Comparison of ENCODE assay signal across 8 cellular contexts in genomic region chr3:30644615-30645014, GRCh38. TPM values are rescaled to one million over a fixed set of nuclear protein-coding genes. Genes with fewer than 3 reads are reported as not detected.
DNase-seq lines count a peak whose midpoint lies in the region; ATAC-seq and TF ChIP-seq lines count a peak whose summit lies in the region.

No MANE protein-coding gene starts in this region.

- intact Hi-C loops in CD4-positive, alpha-beta T cell (cut with DNase I, micrococcal nuclease) = loop anchor here (1.0 to 5.0 kb wide), 4 partner anchors 11 to 38 kb away; partner anchors contain the start of gene TGFBR2 (in 2 of the 2)
- intact Hi-C loops in left cardiac atrium (cut with DNase I) (no loop called here), posterior cingulate gyrus (cut with DNase I) (no loop called here)

- H3K9me3 Mint-ChIP-seq in CD4-positive, alpha-beta T cell = no peaks in the 10 kb centered on the region
- H3K9me3 Mint-ChIP-seq in activated T-cell treated with anti-CD3 and anti-CD28 coated beads, Interleukin-2, amount 50 U/mL, for 72 hours = no peaks in the 10 kb centered on the region

- peak overlapping the region; percentile 79 for H3K4me3 Mint-ChIP-seq in CD4-positive, alpha-beta T cell
- H3K4me3 Mint-ChIP-seq in activated T-cell treated with anti-CD3 and anti-CD28 coated beads, Interleukin-2, amount 50 U/mL, for 72 hours = peak overlapping the region; percentile 62

- POLR2A ChIA-PET in CD4-positive, alpha-beta T cell (lab: Charles Lee) = interaction anchor here (0.6 to 18.3 kb wide), 12 partner anchors 11 to 58 kb away, joined by 3 to 297 read pairs (median 6); partner anchors contain the start of gene TGFBR2

- CTCF ChIA-PET in CD4-positive, alpha-beta T cell (lab: Charles Lee) = interaction anchor here (1.3 to 1.5 kb wide), 4 partner anchors 10 to 49 kb away, joined by 3 to 9 read pairs (median 4); no protein-coding TSS in a partner anchor

- peak in 6 of 10 experiments; percentile 26 to 59 (median 40) for DNase-seq in CD4-positive, alpha-beta T cell
- peak; percentile 21 for DNase-seq in GM20000 (ENCODE audit: low spot score)
- DNase-seq in activated T-cell treated with anti-CD3 and anti-CD28 coated beads, Interleukin-2, amount 50 U/mL, for 72 hours = peak; percentile 60 to 70
- DNase-seq in left cardiac atrium = peak; percentile 67
- DNase-seq in stimulated activated naive CD4-positive, alpha-beta T cell (lab: John Stamatoyannopoulos, UW) = peak in 5 of 6 experiments; percentile 57 to 67 (median 62)
- DNase-seq in NCI-H187 treated with DMSO at 0.1 percent for 48 hours (lab: John Stamatoyannopoulos, UW) = no peak
- DNase-seq in posterior cingulate gyrus = no peak

- no peak for TF ChIP-seq CTCF in CD4-positive, alpha-beta T cell (IDR thresholded peaks at IDR 0.05)
- no peak for TF ChIP-seq CTCF in GM20000 (IDR thresholded peaks at IDR 0.05; ENCODE audit: extremely low read depth, missing control alignments)

- H3K27ac Mint-ChIP-seq in CD4-positive, alpha-beta T cell = peak overlapping the region; percentile 96
- peak overlapping the region; percentile 95 for H3K27ac Mint-ChIP-seq in activated T-cell treated with anti-CD3 and anti-CD28 coated beads, Interleukin-2, amount 50 U/mL, for 72 hours

- H3K27me3 Mint-ChIP-seq in CD4-positive, alpha-beta T cell = no peaks in the 10 kb centered on the region
- H3K27me3 Mint-ChIP-seq in activated T-cell treated with anti-CD3 and anti-CD28 coated beads, Interleukin-2, amount 50 U/mL, for 72 hours (ENCODE audit: low read depth) = no peaks in the 10 kb centered on the region

- peak; percentile 62 for ATAC-seq in CD4-positive, alpha-beta T cell (ENCODE audit: poor library complexity)
- ATAC-seq in HG03575 (IDR thresholded peaks at IDR 0.05; ENCODE audit: extremely low read depth, insufficient number of reproducible peaks, low FRiP score, unreplicated experiment) = peak; percentile 33
- ATAC-seq in activated T-cell treated with anti-CD3 and anti-CD28 coated beads, Interleukin-2, amount 50 U/mL, for 72 hours (replicated peaks in 1 of 2) = peak; percentile 61 to 72
- peak; percentile 9 to 24 for ATAC-seq in left cardiac atrium

- H3K4me1 Mint-ChIP-seq in CD4-positive, alpha-beta T cell (ENCODE audit: low read depth) = peaks cover 99% of the 10 kb centered on the region
- peaks cover 96% of the 10 kb centered on the region for H3K4me1 Mint-ChIP-seq in activated T-cell treated with anti-CD3 and anti-CD28 coated beads, Interleukin-2, amount 50 U/mL, for 72 hours (ENCODE audit: low read depth)

- peak overlapping the region; percentile 72 for H3K27ac ChIP-seq in CD4-positive, alpha-beta T cell (ENCODE audit: low read depth, low read length)

- H3K27me3 ChIP-seq in CD4-positive, alpha-beta T cell (ENCODE audit: control insufficient read depth, insufficient read depth, low read length) = no peaks in the 10 kb centered on the region

- peaks cover 76% of the 10 kb centered on the region for H3K36me3 Mint-ChIP-seq in CD4-positive, alpha-beta T cell (ENCODE audit: low read depth)
- peaks cover 13 to 30% of the 10 kb centered on the region in 2 donors for H3K36me3 Mint-ChIP-seq in activated T-cell treated with anti-CD3 and anti-CD28 coated beads, Interleukin-2, amount 50 U/mL, for 72 hours (ENCODE audit: insufficient read depth in 2 of 2)

- no peaks in the 10 kb centered on the region for H3K9me3 ChIP-seq in CD4-positive, alpha-beta T cell (ENCODE audit: control insufficient read depth, low read length)

RNA-seq across cellular contexts. Expression of gene TGFBR2, which starts 38.2 kb away (rescaled TPM):
- total RNA-seq in CD4-positive, alpha-beta T cell = 100 to 1,000 TPM; 203 to 205 TPM
- 10 to 100 TPM; 37.7 to 45.9 TPM for total RNA-seq in activated T-cell treated with anti-CD3 and anti-CD28 coated beads, Interleukin-2, amount 50 U/mL, for 72 hours
- total RNA-seq in left cardiac atrium = 100 to 1,000 TPM; 234 to 243 TPM

Comparison
In these comparisons a context has a peak if more than half of its experiments do, and no peak if none do; other contexts are left out.
1. ATAC-seq: peak in every context shown above with its lines; median percentile 66 in activated T-cell treated with anti-CD3 and anti-CD28 coated beads, Interleukin-2, amount 50 U/mL, for 72 hours; 62 in CD4-positive, alpha-beta T cell; 33 in HG03575; 16 in left cardiac atrium.
2. DNase-seq: peak in CD4-positive, alpha-beta T cell (6 of 10), GM20000 (single experiment), activated T-cell treated with anti-CD3 and anti-CD28 coated beads, Interleukin-2, amount 50 U/mL, for 72 hours (2 of 2), left cardiac atrium (single experiment) and stimulated activated naive CD4-positive, alpha-beta T cell (5 of 6); none in NCI-H187 treated with DMSO at 0.1 percent for 48 hours (single experiment) and posterior cingulate gyrus (0 of 10).
3. RNA of gene TGFBR2, which starts 38.2 kb away (total RNA-seq): 234 to 243 TPM in left cardiac atrium and 203 to 205 TPM in CD4-positive, alpha-beta T cell; 37.7 to 45.9 TPM in activated T-cell treated with anti-CD3 and anti-CD28 coated beads, Interleukin-2, amount 50 U/mL, for 72 hours; every median in the first group is over 4 times any median in the second.
4. intact Hi-C loops: an anchor here in CD4-positive, alpha-beta T cell (1.0 to 5.0 kb wide); none called in left cardiac atrium and posterior cingulate gyrus.